Comparison of ENCODE assay signal across 8 cellular contexts in the genomic region with DNA sequence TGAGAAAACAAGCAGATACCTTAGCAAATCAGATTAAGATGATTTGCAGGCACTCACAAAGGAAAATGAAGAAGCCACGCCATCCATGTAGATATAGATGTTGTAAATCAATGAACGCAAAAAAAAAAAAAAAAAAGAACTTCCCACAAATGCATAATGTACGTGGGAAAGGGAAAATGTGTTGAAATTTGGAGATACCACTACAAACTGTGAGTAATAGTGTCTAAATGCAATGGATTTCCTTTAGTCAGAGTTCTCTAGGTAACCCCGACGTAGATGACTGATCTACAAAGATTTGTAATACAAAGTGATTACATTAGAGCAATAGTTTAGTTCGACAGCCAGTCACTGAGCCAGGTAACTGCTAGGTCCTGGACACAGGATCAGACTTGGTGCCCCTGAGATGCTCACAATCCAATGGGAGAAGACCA. TPM values are rescaled to one million over a fixed set of nuclear protein-coding genes. Genes with fewer than 3 reads are reported as not detected.
DNase-seq lines count a peak whose midpoint lies in the region; ATAC-seq and TF ChIP-seq lines count a peak whose summit lies in the region.

No MANE protein-coding gene starts in this region.

- peak overlapping the region; percentile 92 for H3K27ac Mint-ChIP-seq in nephron progenitor cell

- peaks cover 7% of the 10 kb centered on the region for H3K9me3 ChIP-seq in MG63

- POLR2A ChIA-PET in BJ (lab: Charles Lee) = no interaction called here

- H3K27me3 ChIP-seq in BJ (ENCODE audit: control insufficient read depth, insufficient read depth, low read length) (no peaks in the 10 kb centered on the region), MG63 (no peaks in the 10 kb centered on the region)

- TF ChIP-seq CTCF in BJ (IDR thresholded peaks at IDR 0.05; ENCODE audit: insufficient read depth, low read depth, low read length) = no peak
- no peak for TF ChIP-seq CTCF in choroid plexus epithelial cell (conservative IDR thresholded peaks at IDR 0.05; ENCODE audit: low read depth, low read length)
- no peak for TF ChIP-seq CTCF in nephron progenitor cell (IDR thresholded peaks at IDR 0.05)

- CTCF ChIA-PET in BJ (lab: Yijun Ruan, JAX) = interaction anchor here (1.4 to 1.8 kb wide), 3 partner anchors 18 to 202 kb away, joined by 3 to 14 read pairs (median 6); no protein-coding TSS in a partner anchor

- peaks cover 33% of the 10 kb centered on the region for H3K9me3 Mint-ChIP-seq in nephron progenitor cell

- H3K4me1 Mint-ChIP-seq in nephron progenitor cell = peaks cover 31% of the 10 kb centered on the region

- peaks cover 7% of the 10 kb centered on the region for H3K27me3 Mint-ChIP-seq in nephron progenitor cell (ENCODE audit: low read depth, poor library complexity)

- peak overlapping the region; percentile 68 for H3K4me3 ChIP-seq in BJ (ENCODE audit: low read depth, low read length)
- peak overlapping the region; percentile 60 for H3K4me3 ChIP-seq in MG63
- H3K4me3 ChIP-seq in choroid plexus epithelial cell (ENCODE audit: low read depth, low read length) = peak overlapping the region; percentile 47

- DNase-seq in BJ (ENCODE audit: low read depth) = no peak
- no peak for DNase-seq in MG63
- no peak for DNase-seq in choroid plexus epithelial cell (ENCODE audit: low read depth)
- no peak for DNase-seq in nephron progenitor cell
- no peak for DNase-seq in cerebellum (ENCODE audit: low spot score)
- DNase-seq in NCI-H1092 treated with DMSO at 0.1 percent for 48 hours (lab: John Stamatoyannopoulos, UW) = no peak

- H3K36me3 Mint-ChIP-seq in nephron progenitor cell (ENCODE audit: low read depth) = peaks cover 26% of the 10 kb centered on the region

- ATAC-seq in GM21717 (IDR thresholded peaks at IDR 0.05; ENCODE audit: unreplicated experiment) (no peak), HG02588 (IDR thresholded peaks at IDR 0.05; ENCODE audit: unreplicated experiment) (no peak)

- peak overlapping the region; percentile 79 for H3K4me3 Mint-ChIP-seq in nephron progenitor cell

- H3K36me3 ChIP-seq in BJ (ENCODE audit: control insufficient read depth, insufficient read depth, low read length) = no peaks in the 10 kb centered on the region
- peaks cover 9% of the 10 kb centered on the region for H3K36me3 ChIP-seq in MG63

RNA-seq across cellular contexts. Expression of a gene that starts 0.8 kb away (rescaled TPM):
- 18.2 and 36.7 TPM in 2 replicates for polyA plus RNA-seq in BJ (2011; rRNA removed)
- 21.3 and 37.3 TPM in 2 replicates for polyA minus RNA-seq in BJ (2011; rRNA and poly(A)+ RNA removed)
- 40.9 and 61.1 TPM in 2 replicates for total RNA-seq in MG63 (2014; rRNA removed; shearing (Covaris generic); ENCODE audit: low replicate concordance)
- total RNA-seq in cerebellum = 17.9 TPM

RNA-seq across cellular contexts. Expression of a gene that starts 4.3 kb away (rescaled TPM):
- polyA plus RNA-seq in BJ (2011; rRNA removed) = 705 and 755 TPM in 2 replicates
- 282 and 487 TPM in 2 replicates for polyA minus RNA-seq in BJ (2011; rRNA and poly(A)+ RNA removed)
- total RNA-seq in MG63 (2014; rRNA removed; shearing (Covaris generic); ENCODE audit: low replicate concordance) = 303 and 347 TPM in 2 replicates
- total RNA-seq in cerebellum = 387 TPM

RNA-seq across cellular contexts. Expression of a gene that starts 21.7 kb away (rescaled TPM):
- polyA plus RNA-seq in BJ (2011; rRNA removed) = not detected in 2 replicates
- not detected in 2 replicates for polyA minus RNA-seq in BJ (2011; rRNA and poly(A)+ RNA removed)
- not detected in 2 replicates for total RNA-seq in MG63 (2014; rRNA removed; shearing (Covaris generic); ENCODE audit: low replicate concordance)
- not detected for total RNA-seq in cerebellum

RNA-seq across cellular contexts. Expression of a gene that starts 37.2 kb away (rescaled TPM):
- polyA plus RNA-seq in BJ (2011; rRNA removed) = 12.6 and 24.9 TPM in 2 replicates
- polyA minus RNA-seq in BJ (2011; rRNA and poly(A)+ RNA removed) = 13.6 and 17.3 TPM in 2 replicates
- total RNA-seq in MG63 (2014; rRNA removed; shearing (Covaris generic); ENCODE audit: low replicate concordance) = 23.6 and 39.4 TPM in 2 replicates
- total RNA-seq in cerebellum = 5.7 TPM
